Comparison of ENCODE assay signal across 8 cellular contexts in genomic region chr17:77884019-77884418, GRCh38.
A peak's percentile ranks its signal among the peaks of the same experiment; 100 is the strongest.
DNase-seq lines count a peak whose midpoint lies in the region; ATAC-seq lines count a peak whose summit lies in the region.

No MANE protein-coding gene starts in this region.

- ATAC-seq in HG03457 (IDR thresholded peaks at IDR 0.05; ENCODE audit: unreplicated experiment): no peak

- DNase-seq in activated CD4-positive, alpha-beta T cell treated with anti-CD3 and anti-CD28 coated beads, Interleukin-2, amount 50 U/mL, for 1 hour: peak; percentile 28
- DNase-seq in activated CD4-positive, alpha-beta T cell treated with anti-CD3 and anti-CD28 coated beads for 1 hour: no peak
- DNase-seq in NCI-H524 (lab: John Stamatoyannopoulos, UW) (peak; percentile 99 to 100), putamen (ENCODE audit: low spot score) (peak; percentile 93), ureter (ENCODE audit: low spot score) (no peak), OCI-M2 (lab: John Stamatoyannopoulos, UW; ENCODE audit: unreplicated experiment) (no peak)

- H3K27ac ChIP-seq in cingulate gyrus (ENCODE audit: low read depth, low read length): peak overlapping the region; percentile 43

Comparison
In these comparisons a context has a peak if more than half of its experiments do, and no peak if none do; other contexts are left out.
1. DNase-seq: peak in activated CD4-positive, alpha-beta T cell treated with anti-CD3 and anti-CD28 coated beads, Interleukin-2, amount 50 U/mL, for 1 hour (single experiment), NCI-H524 (2 of 2) and putamen (single experiment); none in activated CD4-positive, alpha-beta T cell treated with anti-CD3 and anti-CD28 coated beads for 1 hour (single experiment), ureter (single experiment) and OCI-M2 (single experiment).